Comparison of ENCODE assay signal across 13 cellular contexts in genomic region chr12:93526786-93527428, GRCh38. TPM values are rescaled to one million over a fixed set of nuclear protein-coding genes. Genes with fewer than 3 reads are reported as not detected.
DNase-seq lines count a peak whose midpoint lies in the region; ATAC-seq and TF ChIP-seq lines count a peak whose summit lies in the region.
"Had no signal": no experiment of that assay in that cellular context is flagged by ENCODE, and none has a peak within 500 bp of the region (broad histone marks: within the 10 kb centered on the region; RNA-seq: fewer than 3 reads in every experiment).

No MANE protein-coding gene starts in this region.

- no peak overlapping the region for H3K4me2 ChIP-seq in neural progenitor cell

- H3K4me3 Mint-ChIP-seq in neural progenitor cell, result no peak overlapping the region
- H3K4me3 Mint-ChIP-seq in endothelial cell (ENCODE audit: unreplicated experiment), result no peak overlapping the region
- H3K4me3 Mint-ChIP-seq: activated T-helper 1 cell treated with anti-CD3 and anti-CD28 coated beads, Interleukin-12 subunit alpha, Interleukin-12 subunit beta, Interleukin-2, Interleukin-4 antibody, amounts not matched to agents 30 ng/mL and 10 ng/mL and 1 ng/mL, durations not matched to agents 14 hours and 24 hours and 36 hours; memory B cell had no signal

- H3K4me3 ChIP-seq in cardiac fibroblast (replicated peaks in 1 of 2; ENCODE audit: low read depth in 2 of 2, low read length in 2 of 2), result no peak overlapping the region
- no peak overlapping the region for H3K4me3 ChIP-seq in neural progenitor cell
- no peak overlapping the region for H3K4me3 ChIP-seq in mucosa of descending colon

- no peak for TF ChIP-seq CTCF in cardiac fibroblast (IDR thresholded peaks at IDR 0.05; ENCODE audit: low read depth, low read length)
- no peak for TF ChIP-seq CTCF in neural progenitor cell (IDR thresholded peaks at IDR 0.05)
- TF ChIP-seq CTCF in endothelial cell (IDR thresholded peaks at IDR 0.05; ENCODE audit: unreplicated experiment), result no peak
- TF ChIP-seq CTCF in mucosa of descending colon (IDR thresholded peaks at IDR 0.05), result no peak

- H3K9me3 Mint-ChIP-seq in neural progenitor cell, result peaks cover 4% of the 10 kb centered on the region
- H3K9me3 Mint-ChIP-seq in endothelial cell (ENCODE audit: unreplicated experiment), result no peaks in the 10 kb centered on the region
- H3K9me3 Mint-ChIP-seq: activated T-helper 1 cell treated with anti-CD3 and anti-CD28 coated beads, Interleukin-12 subunit alpha, Interleukin-12 subunit beta, Interleukin-2, Interleukin-4 antibody, amounts not matched to agents 30 ng/mL and 10 ng/mL and 1 ng/mL, durations not matched to agents 14 hours and 24 hours and 36 hours; memory B cell had no signal

- H3F3A ChIP-seq in neural progenitor cell (ENCODE audit: low read depth), result no peaks in the 10 kb centered on the region

- H3K4me1 ChIP-seq in neural progenitor cell (no peaks in the 10 kb centered on the region), mucosa of descending colon (ENCODE audit: low read depth) (no peaks in the 10 kb centered on the region)

- H3K79me2 ChIP-seq in neural progenitor cell (ENCODE audit: low read depth), result no peaks in the 10 kb centered on the region

- intact Hi-C loops in mucosa of descending colon (cut with DNase I, micrococcal nuclease), result no loop called here

- no peaks in the 10 kb centered on the region for H3K9me3 ChIP-seq in neural progenitor cell (ENCODE audit: low read depth)
- no peaks in the 10 kb centered on the region for H3K9me3 ChIP-seq in mucosa of descending colon

- no peak overlapping the region for H2AFZ ChIP-seq in neural progenitor cell (replicated peaks)

- H3K27ac Mint-ChIP-seq in neural progenitor cell, result peak overlapping the region; percentile 27
- no peak overlapping the region for H3K27ac Mint-ChIP-seq in endothelial cell (ENCODE audit: unreplicated experiment)
- H3K27ac Mint-ChIP-seq: activated T-helper 1 cell treated with anti-CD3 and anti-CD28 coated beads, Interleukin-12 subunit alpha, Interleukin-12 subunit beta, Interleukin-2, Interleukin-4 antibody, amounts not matched to agents 30 ng/mL and 10 ng/mL and 1 ng/mL, durations not matched to agents 14 hours and 24 hours and 36 hours; memory B cell had no signal

- H4K20me1 ChIP-seq in neural progenitor cell (ENCODE audit: low read depth), result no peaks in the 10 kb centered on the region

- H3K36me3 ChIP-seq in neural progenitor cell (no peaks in the 10 kb centered on the region), mucosa of descending colon (ENCODE audit: low read depth) (no peaks in the 10 kb centered on the region)

- H3K27me3 Mint-ChIP-seq in neural progenitor cell (ENCODE audit: insufficient read depth, low read depth) (peaks cover 4% of the 10 kb centered on the region), endothelial cell (ENCODE audit: unreplicated experiment) (peaks cover 2% of the 10 kb centered on the region)

- H3K27me3 ChIP-seq in neural progenitor cell, result no peaks in the 10 kb centered on the region

- ATAC-seq in mucosa of descending colon, result no peak
- no peak for ATAC-seq in HG02642 (IDR thresholded peaks at IDR 0.05; ENCODE audit: poor library complexity, unreplicated experiment)

- H3K9ac ChIP-seq in neural progenitor cell, result no peak overlapping the region

- DNase-seq in DMS53 (lab: John Stamatoyannopoulos, UW), result peak; percentile 93
- DNase-seq in NCI-H146 (lab: John Stamatoyannopoulos, UW), result peak; percentile 35
- DNase-seq in cardiac fibroblast (ENCODE audit: low read depth in 2 of 2), result peak; percentile 93 to 95
- DNase-seq in neural progenitor cell (ENCODE audit: low spot score), result peak; percentile 15
- DNase-seq in endothelial cell (ENCODE audit: low spot score), result no peak
- DNase-seq in mucosa of descending colon, result no peak
- DNase-seq in inferior parietal cortex (ENCODE audit: extremely low spot score), result no peak
- DNase-seq: DND-41; NCI-H2081 treated with DMSO at 0.1 percent for 48 hours; stimulated activated CD4-positive, alpha-beta T cell treated with anti-CD3 and anti-CD28 coated beads, Interleukin-12 subunit alpha, Interleukin-12 subunit beta, amount 100 ng/mL, for 4 hours had no signal

- H3K4me1 Mint-ChIP-seq in neural progenitor cell (peaks cover 17% of the 10 kb centered on the region), endothelial cell (ENCODE audit: unreplicated experiment) (peaks cover 15% of the 10 kb centered on the region)

- no peak overlapping the region for H3K27ac ChIP-seq in neural progenitor cell

- no peaks in the 10 kb centered on the region for H3K36me3 Mint-ChIP-seq in neural progenitor cell
- H3K36me3 Mint-ChIP-seq in endothelial cell (ENCODE audit: low read depth, unreplicated experiment), result no peaks in the 10 kb centered on the region

RNA-seq across cellular contexts. Expression of gene SOCS2, which starts 45.6 kb away (rescaled TPM):
- total RNA-seq in neural progenitor cell (ENCODE audit: low replicate concordance), result 3.5 and 4.9 TPM in 2 replicates
- 19.5 TPM for total RNA-seq in endothelial cell (ENCODE audit: unreplicated experiment)
- total RNA-seq in mucosa of descending colon, result 10 to 100 TPM; 23.3 to 40.7 (median 27.6) TPM

RNA-seq across cellular contexts. Expression of gene MRPL42, which starts 59.6 kb away (rescaled TPM):
- 157 and 287 TPM in 2 replicates for total RNA-seq in neural progenitor cell (ENCODE audit: low replicate concordance)
- 34.6 TPM for total RNA-seq in endothelial cell (ENCODE audit: unreplicated experiment)
- 10 to 100 TPM; 51.3 to 62.4 (median 61.5) TPM for total RNA-seq in mucosa of descending colon

Comparison
In these comparisons a context has a peak if more than half of its experiments do, and no peak if none do; other contexts are left out.
1. DNase-seq: peak in DMS53 (single experiment), NCI-H146 (single experiment), cardiac fibroblast (2 of 2) and neural progenitor cell (single experiment); none in endothelial cell (single experiment), mucosa of descending colon (0 of 3) and inferior parietal cortex (single experiment).